Comparison of ENCODE assay signal across 16 cellular contexts in the genomic region with DNA sequence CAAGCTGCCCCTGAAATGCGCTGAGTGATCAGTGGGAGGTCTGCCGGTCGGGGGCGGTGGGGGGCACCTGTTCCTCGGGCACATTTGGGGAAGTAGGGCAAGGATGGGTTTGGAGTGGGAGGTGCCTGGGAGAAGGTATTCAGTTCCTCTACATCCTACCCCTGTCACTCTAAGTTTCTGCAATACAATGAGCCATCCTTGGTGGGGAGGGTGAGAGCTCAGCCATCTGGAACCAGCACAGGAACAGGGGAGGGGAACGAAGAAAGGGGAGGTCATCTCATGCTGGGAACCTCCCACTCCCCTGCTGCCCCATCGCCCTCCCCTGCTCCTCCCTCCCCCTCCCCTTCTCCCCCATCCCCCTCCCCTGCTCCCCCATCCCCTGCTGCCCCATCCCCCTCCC. TPM values are rescaled to one million over a fixed set of nuclear protein-coding genes. Genes with fewer than 3 reads are reported as not detected.
DNase-seq lines count a peak whose midpoint lies in the region; ATAC-seq and TF ChIP-seq lines count a peak whose summit lies in the region.
"Had no signal": no experiment of that assay in that cellular context is flagged by ENCODE, and none has a peak within 500 bp of the region (broad histone marks: within the 10 kb centered on the region; RNA-seq: fewer than 3 reads in every experiment).

No MANE protein-coding gene starts in this region.

- no peak overlapping the region for H3K18ac ChIP-seq in mesendoderm (ENCODE audit: low read length)

- no peak for ATAC-seq in GM18873 (IDR thresholded peaks at IDR 0.05; ENCODE audit: low FRiP score, unreplicated experiment)
- ATAC-seq in HG02973 (IDR thresholded peaks at IDR 0.05; ENCODE audit: unreplicated experiment): no peak
- ATAC-seq: WTC11 had no signal

- H2BK15ac ChIP-seq in mesendoderm (replicated peaks; ENCODE audit: low read depth): no peak overlapping the region

- no peak overlapping the region for H2AFZ ChIP-seq in Karpas-422 (ENCODE audit: low read length)
- H2AFZ ChIP-seq: parathyroid adenoma had no signal

- H2BK5ac ChIP-seq in mesendoderm (ENCODE audit: low read length): no peak overlapping the region

- H3K9me3 ChIP-seq in Karpas-422 (ENCODE audit: low read length): no peaks in the 10 kb centered on the region
- H3K9me3 ChIP-seq in WERI-Rb-1 (ENCODE audit: severe bottlenecking): no peaks in the 10 kb centered on the region

- H4K8ac ChIP-seq in mesendoderm (ENCODE audit: low read depth, low read length): no peak overlapping the region

- H4K5ac ChIP-seq in mesendoderm (ENCODE audit: low read length): no peak overlapping the region

- peak; percentile 88 for DNase-seq in EH (ENCODE audit: low read depth)
- peak; percentile 71 for DNase-seq in Karpas-422
- DNase-seq in WERI-Rb-1: peak; percentile 60
- DNase-seq in mesendoderm: peak; percentile 37
- no peak for DNase-seq in OCI-M2 (lab: John Stamatoyannopoulos, UW; ENCODE audit: unreplicated experiment)
- DNase-seq: cerebellar nuclear complex; DMS53; NCI-H2081 treated with DMSO at 0.1 percent for 48 hours; NCI-H774; stimulated activated CD4-positive, alpha-beta T cell treated with anti-CD3 and anti-CD28 coated beads, Interleukin-2, amount 100 ng/mL, for 48 hours; stimulated activated CD8-positive, alpha-beta memory T cell treated with anti-CD3 and anti-CD28 coated beads, Interleukin-4, amount 100 ng/mL, for 48 hours; T-helper 1 cell had no signal

- H3K27ac ChIP-seq in Karpas-422 (ENCODE audit: low read length): peak overlapping the region; percentile 72
- peak overlapping the region; percentile 42 for H3K27ac ChIP-seq in WERI-Rb-1
- no peak overlapping the region for H3K27ac ChIP-seq in mesendoderm (ENCODE audit: low read depth, low read length)
- H3K27ac ChIP-seq: parathyroid adenoma had no signal

- no peak overlapping the region for H3K4ac ChIP-seq in mesendoderm (ENCODE audit: low read depth, low read length)

- no peak overlapping the region for H2BK120ac ChIP-seq in mesendoderm (ENCODE audit: low read depth, low read length)

- peaks cover 28% of the 10 kb centered on the region for H4K20me1 ChIP-seq in Karpas-422 (ENCODE audit: insufficient read depth, low read depth, low read length)

- H3K79me2 ChIP-seq in Karpas-422 (ENCODE audit: low read length) (peaks cover 15% of the 10 kb centered on the region), mesendoderm (ENCODE audit: control insufficient read depth, insufficient read depth, low read length) (no peaks in the 10 kb centered on the region)

- WGBS in mesendoderm (ENCODE audit: extremely low coverage, insufficient coverage, low lambda C conversion rate): no CpG with 5 or more reads among the region's 7 CpGs

- H3K27me3 ChIP-seq in Karpas-422 (ENCODE audit: low read length) (no peaks in the 10 kb centered on the region), WERI-Rb-1 (ENCODE audit: insufficient read depth, low read depth, severe bottlenecking) (no peaks in the 10 kb centered on the region), mesendoderm (ENCODE audit: insufficient read depth, low read length, poor library complexity) (no peaks in the 10 kb centered on the region)

- no peak overlapping the region for H3K23ac ChIP-seq in mesendoderm (ENCODE audit: low read length)

- H3K79me1 ChIP-seq in mesendoderm (ENCODE audit: low read length): peaks cover 2% of the 10 kb centered on the region

- H3K4me2 ChIP-seq in Karpas-422 (ENCODE audit: low read depth, low read length, poor library complexity, severe bottlenecking) (peak overlapping the region; percentile 55), mesendoderm (ENCODE audit: low read length) (no peak overlapping the region)

- no peak overlapping the region for H2AK5ac ChIP-seq in mesendoderm (ENCODE audit: low read length)

- H3K4me1 ChIP-seq in Karpas-422 (ENCODE audit: low read length): peaks cover 69% of the 10 kb centered on the region
- H3K4me1 ChIP-seq in mesendoderm (ENCODE audit: control insufficient read depth, low read depth, low read length): no peaks in the 10 kb centered on the region
- H3K4me1 ChIP-seq: parathyroid adenoma had no signal

- H3K36me3 ChIP-seq in Karpas-422 (ENCODE audit: insufficient read depth, low read length) (peaks cover 13% of the 10 kb centered on the region), WERI-Rb-1 (peaks cover 24% of the 10 kb centered on the region), mesendoderm (ENCODE audit: control insufficient read depth, insufficient read depth, low read length) (no peaks in the 10 kb centered on the region)

- no peak for TF ChIP-seq CTCF in WERI-Rb-1 (IDR thresholded peaks at IDR 0.05; ENCODE audit: low read depth, low read length)

- no peaks in the 10 kb centered on the region for H3K9me2 ChIP-seq in Karpas-422 (replicated peaks; ENCODE audit: insufficient read depth, low read length)

- H3K4me3 ChIP-seq in Karpas-422 (ENCODE audit: low read length) (peak overlapping the region; percentile 36; the same call in 1 of the 2 replicates), WERI-Rb-1 (ENCODE audit: low read depth, low read length) (no peak overlapping the region), mesendoderm (ENCODE audit: low read length) (no peak overlapping the region)

- peak overlapping the region; percentile 43 for H3K9ac ChIP-seq in Karpas-422 (ENCODE audit: low read length)
- no peak overlapping the region for H3K9ac ChIP-seq in mesendoderm (ENCODE audit: low read length)
- H3K9ac ChIP-seq: parathyroid adenoma had no signal

- no peak overlapping the region for H3K56ac ChIP-seq in mesendoderm (ENCODE audit: low read length)

RNA-seq across cellular contexts. Expression of a gene that starts 4.2 kb away (rescaled TPM):
- 37.5 and 41.9 TPM in 2 replicates for total RNA-seq in Karpas-422 (2014; rRNA removed; shearing (Covaris generic); ENCODE audit: low replicate concordance)
- 20.0 TPM for polyA plus RNA-seq in mesendoderm (2013, experiment 1 of 2)
- 19.3 TPM for polyA plus RNA-seq in mesendoderm (2013, experiment 2 of 2)

RNA-seq across cellular contexts. Expression of a gene that starts 7.7 kb away (rescaled TPM):
- total RNA-seq in Karpas-422 (2014; rRNA removed; shearing (Covaris generic); ENCODE audit: low replicate concordance): 49.1 and 50.2 TPM in 2 replicates
- 43.4 TPM for polyA plus RNA-seq in mesendoderm (2013, experiment 1 of 2)
- polyA plus RNA-seq in mesendoderm (2013, experiment 2 of 2): 43.4 TPM

RNA-seq across cellular contexts. Expression of a gene that starts 9.0 kb away (rescaled TPM):
- total RNA-seq in Karpas-422 (2014; rRNA removed; shearing (Covaris generic); ENCODE audit: low replicate concordance): 0.11 and 0.30 TPM in 2 replicates
- 0.20 TPM for polyA plus RNA-seq in mesendoderm (2013, experiment 1 of 2)
- polyA plus RNA-seq in mesendoderm (2013, experiment 2 of 2): 0.14 TPM

RNA-seq across cellular contexts. Expression of a gene that starts 20.7 kb away (rescaled TPM):
- 3.2 and 13.9 TPM in 2 replicates for total RNA-seq in Karpas-422 (2014; rRNA removed; shearing (Covaris generic); ENCODE audit: low replicate concordance)
- 0.10 TPM for polyA plus RNA-seq in mesendoderm (2013, experiment 1 of 2)
- polyA plus RNA-seq in mesendoderm (2013, experiment 2 of 2): 0.10 TPM
